Comparison of ENCODE assay signal across 8 cellular contexts in the genomic region with DNA sequence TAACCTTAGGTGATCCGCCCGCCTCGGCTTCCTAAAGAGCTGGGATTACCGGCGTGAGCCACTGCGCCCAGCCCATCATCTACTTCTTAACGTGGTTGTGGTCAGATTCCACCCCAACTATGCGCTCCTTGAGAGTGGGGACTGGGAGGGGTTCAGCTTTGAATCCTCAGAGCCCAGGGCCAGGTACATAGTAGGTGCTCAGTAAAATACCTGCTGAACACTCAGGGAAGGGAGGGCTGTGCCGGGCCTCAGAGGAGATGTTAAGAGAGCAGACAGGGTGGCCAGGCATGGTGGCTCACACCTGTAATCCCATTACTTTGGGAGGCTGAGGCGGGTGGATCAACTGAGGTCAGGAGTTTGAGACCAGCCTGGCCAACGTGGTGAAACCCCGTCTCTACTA. TPM values are rescaled to one million over a fixed set of nuclear protein-coding genes. Genes with fewer than 3 reads are reported as not detected.
DNase-seq lines count a peak whose midpoint lies in the region; ATAC-seq and TF ChIP-seq lines count a peak whose summit lies in the region.

No MANE protein-coding gene starts in this region.

- H3K36me3 ChIP-seq in heart right ventricle (peaks cover 0 to 20% (median 0%) of the 10 kb centered on the region in 9 donors), ascending aorta (peaks cover 16 to 19% of the 10 kb centered on the region in 2 donors), upper lobe of right lung (no peaks in the 10 kb centered on the region)

- no peaks in the 10 kb centered on the region for H3K27me3 ChIP-seq in heart right ventricle
- H3K27me3 ChIP-seq in ascending aorta = no peaks in the 10 kb centered on the region
- no peaks in the 10 kb centered on the region for H3K27me3 ChIP-seq in upper lobe of right lung

- ATAC-seq in heart right ventricle (no peak), naive B cell (ENCODE audit: low read depth in 2 of 2) (no peak), upper lobe of right lung (no peak)

- H3K27ac Mint-ChIP-seq in naive B cell = peak overlapping the region in 2 of 6 donors; percentile 60 to 70

- intact Hi-C loops in heart right ventricle (cut with DNase I) (loop anchor here in 2 of 10 donors (2.0 kb wide), 2 partner anchors 15 to 79 kb away; a partner anchor contains a TSS), cardiac septum (cut with DNase I) (loop anchor here (2.0 kb wide), 2 partner anchors 13 to 65 kb away; a partner anchor contains a TSS), ascending aorta (cut with DNase I) (no loop called here), upper lobe of right lung (cut with DNase I) (no loop called here)

- H3K4me1 ChIP-seq in heart right ventricle = peaks cover 10 to 51% (median 44%) of the 10 kb centered on the region in 9 donors
- H3K4me1 ChIP-seq in ascending aorta = peaks cover 15 to 30% of the 10 kb centered on the region in 2 donors
- peaks cover 41% of the 10 kb centered on the region for H3K4me1 ChIP-seq in upper lobe of right lung

- TF ChIP-seq CTCF in heart right ventricle (IDR thresholded peaks at IDR 0.05) (no peak), ascending aorta (IDR thresholded peaks at IDR 0.05) (no peak), upper lobe of right lung (IDR thresholded peaks at IDR 0.05) (no peak)

- peak overlapping the region; percentile 88 to 99 (median 95) for H3K27ac ChIP-seq in heart right ventricle
- peak overlapping the region; percentile 91 to 94 for H3K27ac ChIP-seq in ascending aorta
- H3K27ac ChIP-seq in upper lobe of right lung = peak overlapping the region; percentile 80

- H3K9me3 ChIP-seq in heart right ventricle (no peaks in the 10 kb centered on the region), ascending aorta (no peaks in the 10 kb centered on the region), upper lobe of right lung (no peaks in the 10 kb centered on the region)

- H3K27me3 Mint-ChIP-seq in naive B cell = no peaks in the 10 kb centered on the region

- no peaks in the 10 kb centered on the region for H3K36me3 Mint-ChIP-seq in naive B cell

- WGBS in heart right ventricle, 2 donors = 87 to 94% methylated on average over 12 of the region's 12 CpGs

- no peaks in the 10 kb centered on the region for H3K9me3 Mint-ChIP-seq in naive B cell

- peak overlapping the region in 7 of 8 donors; percentile 58 to 94 (median 74) for H3K4me3 Mint-ChIP-seq in naive B cell

- H3K4me3 ChIP-seq in heart right ventricle (peak overlapping the region in 5 of 10 donors; percentile 21 to 79 (median 73)), ascending aorta (peak overlapping the region in 1 of 2 donors; percentile 81), upper lobe of right lung (no peak overlapping the region)

- DNase-seq in heart right ventricle (no peak), cardiac septum (ENCODE audit: low spot score) (no peak), ascending aorta (ENCODE audit: low spot score in 2 of 2) (no peak), naive B cell (no peak), upper lobe of right lung (no peak), germinal center (ENCODE audit: low spot score) (no peak), NCI-H187 (lab: John Stamatoyannopoulos, UW) (no peak), activated gamma-delta T cell treated with Interleukin-2 at 50 U/mL for 16 hours (no peak)

- H3K4me1 Mint-ChIP-seq in naive B cell = peaks cover 44 to 55% (median 49%) of the 10 kb centered on the region in 3 donors

RNA-seq across cellular contexts. Expression of a gene that starts 1.2 kb away (rescaled TPM):
- total RNA-seq in heart right ventricle (1,000 to 10,000 TPM in 2 of 10 donors, 100 to 1,000 TPM in 8; 651 to 1,550 (median 786) TPM), cardiac septum (1,015 TPM), ascending aorta (2,009 TPM), upper lobe of right lung (340 TPM)
- polyA plus RNA-seq in heart right ventricle (1,000 to 10,000 TPM; 1,777 to 4,200 TPM), naive B cell (ENCODE audit: low read depth in 6 of 6) (10 to 100 TPM in 4 of 6 donors, 1 to 10 TPM in 2; 4.1 to 35.3 (median 12.8) TPM)

RNA-seq across cellular contexts. Expression of a gene that starts 11.9 kb away (rescaled TPM):
- total RNA-seq in heart right ventricle (10 to 100 TPM; 10.8 to 16.8 (median 12.7) TPM), cardiac septum (15.2 TPM), ascending aorta (4.0 TPM), upper lobe of right lung (21.6 TPM)
- polyA plus RNA-seq in heart right ventricle (10 to 100 TPM; 19.6 to 35.3 TPM), naive B cell (ENCODE audit: low read depth in 6 of 6) (10 to 100 TPM; 35.7 to 60.6 (median 40.2) TPM)

RNA-seq across cellular contexts. Expression of a gene that starts 15.7 kb away (rescaled TPM):
- total RNA-seq in heart right ventricle (10 to 100 TPM; 16.6 to 29.9 (median 21.2) TPM), cardiac septum (24.1 TPM), ascending aorta (10.6 TPM), upper lobe of right lung (6.1 TPM)
- polyA plus RNA-seq in heart right ventricle (10 to 100 TPM in 1 of 2 donors, 1 to 10 TPM in 1; 5.3 to 26.9 TPM), naive B cell (ENCODE audit: low read depth in 6 of 6) (10 to 100 TPM in 1 of 6 donors, 1 to 10 TPM in 5; 4.0 to 14.3 (median 7.6) TPM)

RNA-seq across cellular contexts. Expression of a gene that starts 22.6 kb away (rescaled TPM):
- 100 to 1,000 TPM in 1 of 10 donors, 10 to 100 TPM in 9; 63.2 to 115 (median 82.4) TPM for total RNA-seq in heart right ventricle
- polyA plus RNA-seq in heart right ventricle = 10 to 100 TPM; 34.7 to 94.1 TPM
- 115 TPM for total RNA-seq in cardiac septum
- total RNA-seq in ascending aorta = 253 TPM
- polyA plus RNA-seq in naive B cell (ENCODE audit: low read depth in 6 of 6) = 10 to 100 TPM; 13.7 to 19.5 (median 16.2) TPM
- total RNA-seq in upper lobe of right lung = 85.0 TPM

RNA-seq across cellular contexts. Expression of a gene that starts 34.8 kb away (rescaled TPM):
- total RNA-seq in heart right ventricle (1 to 10 TPM in 8 of 10 donors, under 1 TPM in 2; 0.50 to 9.3 (median 2.7) TPM), cardiac septum (2.3 TPM), ascending aorta (33.7 TPM), upper lobe of right lung (28.3 TPM)
- polyA plus RNA-seq in heart right ventricle (1 to 10 TPM; 1.4 to 1.5 TPM), naive B cell (ENCODE audit: low read depth in 6 of 6) (1 to 10 TPM; 2.7 to 8.0 (median 3.2) TPM)
